29 cellular contexts compared by ENCODE assay signal in genomic region chr3:176697284-176697889, GRCh38.
DNase-seq lines count a peak whose midpoint lies in the region; ATAC-seq and TF ChIP-seq lines count a peak whose summit lies in the region.
"Had no signal": no experiment of that assay in that cellular context is flagged by ENCODE, and none has a peak within 500 bp of the region (broad histone marks: within the 10 kb centered on the region; RNA-seq: fewer than 3 reads in every experiment).

No MANE protein-coding gene starts in this region.

- no peaks in the 10 kb centered on the region for H3K9me3 ChIP-seq in body of pancreas
- no peaks in the 10 kb centered on the region for H3K9me3 ChIP-seq in adrenal gland (replicated peaks in 1 of 3)
- H3K9me3 ChIP-seq: gastroesophageal sphincter, upper lobe of right lung had no signal

- 24 to 30% methylated on average over 9 of the region's 9 CpGs for WGBS in body of pancreas, 2 donors
- 39 to 47% (median 46%) methylated on average over 7 to 9 of the region's 9 CpGs for WGBS in adrenal gland, 4 donors

- H3K4me1 Mint-ChIP-seq in nephron (peaks cover 11% of the 10 kb centered on the region), type B pancreatic cell (ENCODE audit: unreplicated experiment) (peaks cover 27% of the 10 kb centered on the region)
- H3K4me1 Mint-ChIP-seq: activated naive CD8-positive, alpha-beta T cell treated with anti-CD3 and anti-CD28 coated beads, Interleukin-2, amount 10 ng/mL, durations not matched to agents 7 days and 5 days had no signal

- H3K27me3 Mint-ChIP-seq in nephron (ENCODE audit: low read depth) (no peaks in the 10 kb centered on the region), type B pancreatic cell (no peaks in the 10 kb centered on the region)
- H3K27me3 Mint-ChIP-seq: activated naive CD8-positive, alpha-beta T cell treated with anti-CD3 and anti-CD28 coated beads, Interleukin-2, amount 10 ng/mL, durations not matched to agents 7 days and 5 days; IgD-negative memory B cell had no signal

- intact Hi-C loops in body of pancreas (cut with DNase I), result no loop called here
- intact Hi-C loops in adrenal gland (cut with DNase I), result no loop called here

- TF ChIP-seq CTCF in body of pancreas (IDR thresholded peaks at IDR 0.05), result no peak
- no peak for TF ChIP-seq CTCF in nephron (IDR thresholded peaks at IDR 0.05; ENCODE audit: unreplicated experiment in 3 of 3)
- no peak for TF ChIP-seq CTCF in type B pancreatic cell (conservative IDR thresholded peaks at IDR 0.05)
- TF ChIP-seq CTCF in adrenal gland (IDR thresholded peaks at IDR 0.05), result no peak

- peak; percentile 69 for ATAC-seq in body of pancreas
- ATAC-seq in GM18505 (IDR thresholded peaks at IDR 0.05; ENCODE audit: unreplicated experiment), result no peak
- ATAC-seq: gastroesophageal sphincter; naive thymus-derived CD8-positive, alpha-beta T cell; sciatic nerve; SK-N-SH treated with all-trans-retinoic acid at 6 μM for 48 hours; upper lobe of right lung had no signal

- H3K36me3 Mint-ChIP-seq in nephron (ENCODE audit: low read depth) (no peaks in the 10 kb centered on the region), type B pancreatic cell (no peaks in the 10 kb centered on the region)
- H3K36me3 Mint-ChIP-seq: activated naive CD8-positive, alpha-beta T cell treated with anti-CD3 and anti-CD28 coated beads, Interleukin-2, amount 10 ng/mL, durations not matched to agents 7 days and 5 days; IgD-negative memory B cell; naive thymus-derived CD8-positive, alpha-beta T cell had no signal

- DNase-seq in NCI-H146 (lab: John Stamatoyannopoulos, UW) (peak; percentile 72), body of pancreas (peak; percentile 20 to 65 (median 45)), type B pancreatic cell (ENCODE audit: extremely low spot score, unreplicated experiment) (no peak), adrenal gland (no peak), AG08395 (ENCODE audit: low spot score) (no peak)
- DNase-seq: activated CD4-positive, alpha-beta T cell treated with anti-CD3 and anti-CD28 coated beads for 4 hours; activated effector memory CD4-positive, alpha-beta T cell treated with anti-CD3 and anti-CD28 coated beads, Interleukin-2, amount 50 U/mL, for 16 hours; activated naive CD8-positive, alpha-beta T cell treated with anti-CD3 and anti-CD28 coated beads, Interleukin-2, amount 10 ng/mL, durations not matched to agents 7 days and 5 days; activated T-cell treated with anti-CD3 and anti-CD28 coated beads, Interleukin-2, amount 50 U/mL, for 1 hour; central memory CD4-positive, alpha-beta T cell; GM23248; kidney; naive thymus-derived CD8-positive, alpha-beta T cell; NCI-H1105; NCI-H2029 treated with DMSO at 0.1 percent for 48 hours; NCI-H226; NCI-H748 treated with DMSO at 0.1 percent for 48 hours; stimulated activated CD4-positive, alpha-beta T cell treated with anti-CD3 and anti-CD28 coated beads, Interleukin-12 subunit alpha, Interleukin-12 subunit beta, amount 100 ng/mL, for 4 hours; stimulated activated CD4-positive, alpha-beta T cell treated with anti-CD3 and anti-CD28 coated beads, Interleukin-4, amount 100 ng/mL, for 1 hour; substantia nigra; upper lobe of right lung had no signal

- no peak overlapping the region for H3K4me3 ChIP-seq in body of pancreas
- H3K4me3 ChIP-seq in adrenal gland, result no peak overlapping the region
- H3K4me3 ChIP-seq: gastroesophageal sphincter, GM23248, upper lobe of right lung had no signal

- H3K36me3 ChIP-seq in body of pancreas (replicated peaks in 1 of 2; ENCODE audit: insufficient read depth in 1 of 2, low read depth in 2 of 2), result no peaks in the 10 kb centered on the region
- H3K36me3 ChIP-seq in adrenal gland (replicated peaks in 1 of 2), result no peaks in the 10 kb centered on the region
- H3K36me3 ChIP-seq: gastroesophageal sphincter, upper lobe of right lung had no signal

- H3K9me3 Mint-ChIP-seq in nephron, result no peaks in the 10 kb centered on the region
- no peaks in the 10 kb centered on the region for H3K9me3 Mint-ChIP-seq in type B pancreatic cell
- H3K9me3 Mint-ChIP-seq: activated naive CD8-positive, alpha-beta T cell treated with anti-CD3 and anti-CD28 coated beads, Interleukin-2, amount 10 ng/mL, durations not matched to agents 7 days and 5 days had no signal

- H3K27ac Mint-ChIP-seq in nephron (peak overlapping the region; percentile 8 to 68 (median 59)), type B pancreatic cell (no peak overlapping the region)
- H3K27ac Mint-ChIP-seq: activated naive CD8-positive, alpha-beta T cell treated with anti-CD3 and anti-CD28 coated beads, Interleukin-2, amount 10 ng/mL, durations not matched to agents 7 days and 5 days had no signal

- H3K4me3 Mint-ChIP-seq in nephron, result peak overlapping the region in 1 of 3 experiments; percentile 5
- H3K4me3 Mint-ChIP-seq in type B pancreatic cell, result peak overlapping the region; percentile 42
- H3K4me3 Mint-ChIP-seq: activated naive CD8-positive, alpha-beta T cell treated with anti-CD3 and anti-CD28 coated beads, Interleukin-2, amount 10 ng/mL, durations not matched to agents 7 days and 5 days; IgD-negative memory B cell; naive thymus-derived CD8-positive, alpha-beta T cell had no signal

- H3K27me3 ChIP-seq in body of pancreas (no peaks in the 10 kb centered on the region), adrenal gland (no peaks in the 10 kb centered on the region)
- H3K27me3 ChIP-seq: gastroesophageal sphincter, upper lobe of right lung had no signal

- TF ChIP-seq POLR2A in body of pancreas (IDR thresholded peaks at IDR 0.05) (no peak), GM18505 (IDR thresholded peaks at IDR 0.05; ENCODE audit: borderline replicate concordance, extremely low read depth, insufficient read depth, insufficient read length) (no peak), adrenal gland (IDR thresholded peaks at IDR 0.05) (no peak)

- H3K27ac ChIP-seq in body of pancreas (peak overlapping the region; percentile 11 to 61 (median 58)), adrenal gland (no peak overlapping the region)
- H3K27ac ChIP-seq: C4-2B, gastroesophageal sphincter, GM23248, RWPE1, upper lobe of right lung had no signal

- peaks cover 20% of the 10 kb centered on the region for H3K4me1 ChIP-seq in body of pancreas
- no peaks in the 10 kb centered on the region for H3K4me1 ChIP-seq in adrenal gland (replicated peaks in 1 of 2)
- H3K4me1 ChIP-seq: gastroesophageal sphincter, upper lobe of right lung had no signal

Comparison
In these comparisons a context has a peak if more than half of its experiments do, and no peak if none do; other contexts are left out.
1. DNase-seq: peak in NCI-H146 (single experiment) and body of pancreas (4 of 4); none in type B pancreatic cell (single experiment), adrenal gland (0 of 7) and AG08395 (single experiment).
2. H3K27ac ChIP-seq: peak in body of pancreas (4 of 4); none in adrenal gland (0 of 5).